ENCODE assay signal across 28 cellular contexts in genomic region chr22:20450551-20450906, GRCh38.
"Had no signal": no experiment of that assay in that cellular context is flagged by ENCODE, and none has a peak within 500 bp of the region (broad histone marks: within the 10 kb centered on the region; RNA-seq: fewer than 3 reads in every experiment).

No MANE protein-coding gene starts in this region.

- ATAC-seq: left lung; lower lobe of right lung; naive thymus-derived CD8-positive, alpha-beta T cell; stimulated activated memory B cell treated with anti-CD40 and anti-IgM and Interleukin-4, amounts not matched to agents 10 μg/mL and 1 μg/mL and 100 μg/mL, for 72 hours; stimulated activated naive CD8-positive, alpha-beta T cell treated with anti-CD3 and anti-CD28 coated beads, Interleukin-15, amount 100 ng/mL, for 72 hours had no signal

- H3K27me3 ChIP-seq: left lung, neural progenitor cell, neutrophil, right atrium auricular region, right lobe of liver, tibial nerve, vagina had no signal

- H3K4me1 ChIP-seq: lower lobe of right lung, neural progenitor cell, parathyroid adenoma, right atrium auricular region, right lobe of liver, tibial nerve, vagina had no signal

- H3K79me2 ChIP-seq: parathyroid adenoma had no signal

- H3K4me2 ChIP-seq: neural progenitor cell, smooth muscle cell had no signal

- FAIRE-seq: islet of Langerhans, kidney had no signal

- H3K36me3 ChIP-seq: neural progenitor cell, right lobe of liver had no signal

- DNase-seq: hypothalamus; immature natural killer cell; left colon; left lung; mammary epithelial cell; mesenchymal stem cell; naive thymus-derived CD8-positive, alpha-beta T cell; nephron progenitor cell; occipital lobe; stimulated activated CD4-positive, alpha-beta T cell treated with anti-CD3 and anti-CD28 coated beads, Interleukin-1b, Interleukin-23, amount 100 ng/mL, for 48 hours; stimulated activated CD4-positive, alpha-beta T cell treated with anti-CD3 and anti-CD28 coated beads, Interleukin-2, amount 100 ng/mL, for 48 hours; stimulated activated CD4-positive, alpha-beta T cell treated with anti-CD3 and anti-CD28 coated beads, Interleukin-4, amount 100 ng/mL, for 4 hours; stimulated activated CD8-positive, alpha-beta memory T cell treated with anti-CD3 and anti-CD28 coated beads, Interleukin-4, amount 100 ng/mL, for 48 hours; stimulated activated naive CD4-positive, alpha-beta T cell treated with Interleukin-2 at 50 U/mL for 16 hours; stimulated activated naive CD8-positive, alpha-beta T cell treated with anti-CD3 and anti-CD28 coated beads, Interleukin-15, amount 100 ng/mL, for 72 hours; substantia nigra had no signal

- H3K9ac ChIP-seq: neural progenitor cell, parathyroid adenoma had no signal

- H3K9me3 ChIP-seq: left lung, lower lobe of right lung, neutrophil, right atrium auricular region, right lobe of liver, tibial nerve, vagina had no signal

- H3K4me3 ChIP-seq: left lung, lower lobe of right lung, neural progenitor cell, right atrium auricular region, right lobe of liver, smooth muscle cell, tibial nerve, vagina had no signal

- H3K27ac ChIP-seq: left lung, lower lobe of right lung, neural progenitor cell, neutrophil, parathyroid adenoma, right atrium auricular region, right lobe of liver, tibial nerve, vagina had no signal

- H2AFZ ChIP-seq: neural progenitor cell, parathyroid adenoma had no signal
